13 cellular contexts compared by ENCODE assay signal in genomic region chr7:3760696-3761095, GRCh38.
"Had no signal": no experiment of that assay in that cellular context is flagged by ENCODE, and none has a peak within 500 bp of the region (broad histone marks: within the 10 kb centered on the region; RNA-seq: fewer than 3 reads in every experiment).

No MANE protein-coding gene starts in this region.

- H3K4me3 ChIP-seq: dorsolateral prefrontal cortex, heart left ventricle, left lung, testis, upper lobe of right lung had no signal

- H3K9me3 ChIP-seq: heart left ventricle, left lung, testis, upper lobe of right lung had no signal

- H3K36me3 ChIP-seq: heart left ventricle, left lung, upper lobe of right lung had no signal

- H3K27me3 ChIP-seq: dorsolateral prefrontal cortex, heart left ventricle, left lung, testis, upper lobe of right lung had no signal

- DNase-seq: activated CD4-positive, alpha-beta T cell treated with anti-CD3 and anti-CD28 coated beads, Interleukin-2, amount 50 U/mL, for 1 hour; activated naive CD4-positive, alpha-beta T cell treated with anti-CD3 and anti-CD28 coated beads, Interleukin-2, amount 10 ng/mL, durations not matched to agents 7 days and 5 days; activated T-cell treated with anti-CD3 and anti-CD28 coated beads for 4 hours; amniotic stem cell; cerebellar nuclear complex; dorsolateral prefrontal cortex; heart left ventricle; islet precursor cell; left lung; stimulated activated CD4-positive, alpha-beta T cell treated with anti-CD3 and anti-CD28 coated beads, Interleukin-4, amount 100 ng/mL, for 1 hour; stimulated activated CD8-positive, alpha-beta memory T cell treated with anti-CD3 and anti-CD28 coated beads, Interleukin-4, amount 100 ng/mL, for 48 hours; testis; upper lobe of right lung had no signal

- H3K4me1 ChIP-seq: heart left ventricle, left lung, testis, upper lobe of right lung had no signal

- H3K27ac ChIP-seq: dorsolateral prefrontal cortex, heart left ventricle, left lung, testis, upper lobe of right lung had no signal
